In the genomic region with DNA sequence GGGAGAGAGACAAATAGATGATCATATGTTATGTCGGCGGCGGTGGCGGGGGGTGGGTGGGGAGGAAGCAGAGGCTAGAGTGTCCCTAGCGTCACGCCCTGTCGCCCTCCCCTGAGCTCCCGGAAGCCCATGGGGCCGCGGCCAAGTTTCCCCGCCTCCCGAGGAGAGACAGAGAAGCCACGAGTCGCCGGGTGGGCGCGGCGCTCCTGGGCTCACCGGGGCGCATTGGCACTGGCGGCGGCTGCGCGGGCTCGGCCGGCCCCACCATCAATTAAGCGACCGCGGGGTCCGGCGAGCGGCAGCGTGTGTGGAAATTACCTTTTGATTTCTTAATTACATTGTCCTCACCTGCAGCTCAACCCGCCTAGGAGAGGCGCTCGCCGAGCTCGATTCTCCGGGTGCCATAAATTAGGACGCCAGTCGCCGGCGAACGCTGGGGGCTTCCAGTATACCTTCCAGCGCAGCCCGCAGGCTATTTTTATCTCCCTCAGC, we compare ENCODE assay signal across 1 cellular context.
TF ChIP-seq lines count a peak whose summit lies in the region.

No MANE protein-coding gene starts in this region.

TF ChIP-seq in GM12878, 131 proteins besides CTCF, POLR2A, EP300 and RAD21 (continued from another document):
- TF ChIP-seq WRNIP1 (IDR thresholded peaks at IDR 0.05; ENCODE audit: borderline replicate concordance, low read depth, low read length) (no peak), NRF1 (conservative IDR thresholded peaks at IDR 0.05; ENCODE audit: low read depth, low read length) (no peak), ZNF622 (IDR thresholded peaks at IDR 0.05) (no peak), SP1 (IDR thresholded peaks at IDR 0.05; ENCODE audit: low read depth, low read length) (no peak), IKZF2 (IDR thresholded peaks at IDR 0.05) (no peak), HDAC2 (IDR thresholded peaks at IDR 0.05) (no peak), ZNF207 (IDR thresholded peaks at IDR 0.05; ENCODE audit: borderline replicate concordance) (no peak)
- TF ChIP-seq, protein P1, sequence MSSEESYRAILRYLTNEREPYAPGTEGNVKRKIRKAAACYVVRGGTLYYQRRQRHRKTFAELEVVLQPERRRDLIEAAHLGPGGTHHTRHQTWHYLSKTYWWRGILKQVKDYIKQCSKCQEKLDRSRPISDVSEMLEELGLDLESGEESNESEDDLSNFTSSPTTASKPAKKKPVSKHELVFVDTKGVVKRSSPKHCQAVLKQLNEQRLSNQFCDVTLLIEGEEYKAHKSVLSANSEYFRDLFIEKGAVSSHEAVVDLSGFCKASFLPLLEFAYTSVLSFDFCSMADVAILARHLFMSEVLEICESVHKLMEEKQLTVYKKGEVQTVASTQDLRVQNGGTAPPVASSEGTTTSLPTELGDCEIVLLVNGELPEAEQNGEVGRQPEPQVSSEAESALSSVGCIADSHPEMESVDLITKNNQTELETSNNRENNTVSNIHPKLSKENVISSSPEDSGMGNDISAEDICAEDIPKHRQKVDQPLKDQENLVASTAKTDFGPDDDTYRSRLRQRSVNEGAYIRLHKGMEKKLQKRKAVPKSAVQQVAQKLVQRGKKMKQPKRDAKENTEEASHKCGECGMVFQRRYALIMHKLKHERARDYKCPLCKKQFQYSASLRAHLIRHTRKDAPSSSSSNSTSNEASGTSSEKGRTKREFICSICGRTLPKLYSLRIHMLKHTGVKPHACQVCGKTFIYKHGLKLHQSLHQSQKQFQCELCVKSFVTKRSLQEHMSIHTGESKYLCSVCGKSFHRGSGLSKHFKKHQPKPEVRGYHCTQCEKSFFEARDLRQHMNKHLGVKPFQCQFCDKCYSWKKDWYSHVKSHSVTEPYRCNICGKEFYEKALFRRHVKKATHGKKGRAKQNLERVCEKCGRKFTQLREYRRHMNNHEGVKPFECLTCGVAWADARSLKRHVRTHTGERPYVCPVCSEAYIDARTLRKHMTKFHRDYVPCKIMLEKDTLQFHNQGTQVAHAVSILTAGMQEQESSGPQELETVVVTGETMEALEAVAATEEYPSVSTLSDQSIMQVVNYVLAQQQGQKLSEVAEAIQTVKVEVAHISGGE (CRISPR knock-in tag; IDR thresholded peaks at IDR 0.05): no peak
TF ChIP-seq in GM12878: peak in this region for 0.
